8 cellular contexts compared by ENCODE assay signal in genomic region chr3:174440741-174441587, GRCh38.
A peak's percentile ranks its signal among the peaks of the same experiment; 100 is the strongest.
DNase-seq lines count a peak whose midpoint lies in the region; ATAC-seq lines count a peak whose summit lies in the region.

No MANE protein-coding gene starts in this region.

- no peaks in the 10 kb centered on the region for H3K9me3 ChIP-seq in CD4-positive, alpha-beta memory T cell (ENCODE audit: control insufficient read depth in 1 of 2, low read length in 2 of 2)
- H3K9me3 ChIP-seq in muscle layer of duodenum (ENCODE audit: control insufficient read depth in 1 of 2, low read length in 2 of 2): no peaks in the 10 kb centered on the region

- intact Hi-C loops in CD4-positive, alpha-beta memory T cell (cut with micrococcal nuclease): no loop called here

- no peaks in the 10 kb centered on the region for H3K36me3 ChIP-seq in CD4-positive, alpha-beta memory T cell (ENCODE audit: insufficient read depth, low read length)
- H3K36me3 ChIP-seq in muscle layer of duodenum (ENCODE audit: control insufficient read depth in 1 of 2, insufficient read depth in 2 of 2, low read length in 2 of 2): peaks cover 0 to 8% of the 10 kb centered on the region in 2 donors

- POLR2A ChIA-PET in CD4-positive, alpha-beta memory T cell (lab: Charles Lee; ENCODE audit: partially characterized antibody): no interaction called here

- H3K9me3 Mint-ChIP-seq in CD4-positive, alpha-beta memory T cell: peaks cover 0 to 9% (median 2%) of the 10 kb centered on the region in 8 donors

- H3K27me3 Mint-ChIP-seq in CD4-positive, alpha-beta memory T cell: peaks cover 14 to 18% of the 10 kb centered on the region in 2 donors

- no peaks in the 10 kb centered on the region for H3K4me1 ChIP-seq in CD4-positive, alpha-beta memory T cell (ENCODE audit: insufficient read depth, low read length)
- H3K4me1 ChIP-seq in muscle layer of duodenum (ENCODE audit: control insufficient read depth in 1 of 2, insufficient read depth in 2 of 2, low read length in 2 of 2): no peaks in the 10 kb centered on the region

- peak overlapping the region in 7 of 8 donors; percentile 29 to 83 (median 56) for H3K4me3 Mint-ChIP-seq in CD4-positive, alpha-beta memory T cell

- no peak overlapping the region for H3K27ac Mint-ChIP-seq in CD4-positive, alpha-beta memory T cell

- H3K4me3 ChIP-seq in CD4-positive, alpha-beta memory T cell (ENCODE audit: low read length in 2 of 2): no peak overlapping the region
- peak overlapping the region; percentile 69 to 87 for H3K4me3 ChIP-seq in muscle layer of duodenum (ENCODE audit: low read depth in 1 of 2, low read length in 2 of 2)

- CTCF ChIA-PET in CD4-positive, alpha-beta memory T cell (lab: Charles Lee; ENCODE audit: partially characterized antibody): no interaction called here

- peaks cover 5 to 11% (median 10%) of the 10 kb centered on the region in 4 donors for H3K4me1 Mint-ChIP-seq in CD4-positive, alpha-beta memory T cell

- no peaks in the 10 kb centered on the region for H3K36me3 Mint-ChIP-seq in CD4-positive, alpha-beta memory T cell

- DNase-seq in CD4-positive, alpha-beta memory T cell: peak in 2 of 5 donors; percentile 0 to 2
- DNase-seq in HK-2 (ENCODE audit: unreplicated experiment) (peak; percentile 88), NCI-H748 treated with DMSO at 0.1 percent for 48 hours (lab: John Stamatoyannopoulos, UW) (peak; percentile 68), activated T-cell treated with anti-CD3 and anti-CD28 coated beads for 4 hours (peak; percentile 10), fibroblast of gingiva (ENCODE audit: low read depth) (peak; percentile 96)
- peak; percentile 21 for DNase-seq in stimulated activated CD8-positive, alpha-beta memory T cell treated with anti-CD3 and anti-CD28 coated beads, Interleukin-7, amount 100 ng/mL, for 24 hours (ENCODE audit: low read depth)

- H3K27ac ChIP-seq in CD4-positive, alpha-beta memory T cell (ENCODE audit: low read depth, low read length): no peak overlapping the region
- H3K27ac ChIP-seq in muscle layer of duodenum (ENCODE audit: low read length): peak overlapping the region; percentile 95

- H3K27me3 ChIP-seq in CD4-positive, alpha-beta memory T cell (ENCODE audit: insufficient read depth, low read length): peaks cover 3% of the 10 kb centered on the region
- no peaks in the 10 kb centered on the region for H3K27me3 ChIP-seq in muscle layer of duodenum (ENCODE audit: low read depth, low read length)

- peak; percentile 66 for ATAC-seq in GM19463 (IDR thresholded peaks at IDR 0.05; ENCODE audit: unreplicated experiment)

Comparison
In these comparisons a context has a peak if more than half of its experiments do, and no peak if none do; other contexts are left out.
1. H3K4me3 ChIP-seq: peak in muscle layer of duodenum (2 of 2); none in CD4-positive, alpha-beta memory T cell (0 of 2).